1 cellular context compared by ENCODE assay signal in the genomic region with DNA sequence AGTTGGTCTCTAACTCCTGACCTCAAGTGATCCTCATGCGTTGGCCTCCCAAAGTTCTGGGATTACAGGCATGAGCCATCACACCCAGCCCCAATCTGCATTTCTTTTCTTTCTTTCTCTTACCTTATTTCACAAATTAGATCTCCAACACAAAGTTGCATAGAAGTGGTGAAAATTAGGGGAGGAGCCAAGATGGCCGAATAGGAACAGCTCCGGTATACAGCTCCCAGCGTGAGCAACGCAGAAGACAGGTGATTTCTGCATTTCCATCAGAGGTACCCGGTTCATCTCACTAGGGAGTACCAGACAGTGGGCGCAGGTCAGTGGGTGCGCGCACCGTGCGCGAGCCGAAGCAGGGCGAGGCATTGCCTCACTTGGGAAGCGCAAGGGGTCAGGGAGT.
TF ChIP-seq lines count a peak whose summit lies in the region.

No MANE protein-coding gene starts in this region.

TF ChIP-seq in WTC11, 78 proteins besides CTCF, POLR2A, EP300 and RAD21:
- TF ChIP-seq ZNF121 (CRISPR knock-in tag; IDR thresholded peaks at IDR 0.05): 0 out of 2 replicates have a peak, but pooled peaks have one; percentile 35
